ENCODE assay signal across 1 cellular context in the genomic region with DNA sequence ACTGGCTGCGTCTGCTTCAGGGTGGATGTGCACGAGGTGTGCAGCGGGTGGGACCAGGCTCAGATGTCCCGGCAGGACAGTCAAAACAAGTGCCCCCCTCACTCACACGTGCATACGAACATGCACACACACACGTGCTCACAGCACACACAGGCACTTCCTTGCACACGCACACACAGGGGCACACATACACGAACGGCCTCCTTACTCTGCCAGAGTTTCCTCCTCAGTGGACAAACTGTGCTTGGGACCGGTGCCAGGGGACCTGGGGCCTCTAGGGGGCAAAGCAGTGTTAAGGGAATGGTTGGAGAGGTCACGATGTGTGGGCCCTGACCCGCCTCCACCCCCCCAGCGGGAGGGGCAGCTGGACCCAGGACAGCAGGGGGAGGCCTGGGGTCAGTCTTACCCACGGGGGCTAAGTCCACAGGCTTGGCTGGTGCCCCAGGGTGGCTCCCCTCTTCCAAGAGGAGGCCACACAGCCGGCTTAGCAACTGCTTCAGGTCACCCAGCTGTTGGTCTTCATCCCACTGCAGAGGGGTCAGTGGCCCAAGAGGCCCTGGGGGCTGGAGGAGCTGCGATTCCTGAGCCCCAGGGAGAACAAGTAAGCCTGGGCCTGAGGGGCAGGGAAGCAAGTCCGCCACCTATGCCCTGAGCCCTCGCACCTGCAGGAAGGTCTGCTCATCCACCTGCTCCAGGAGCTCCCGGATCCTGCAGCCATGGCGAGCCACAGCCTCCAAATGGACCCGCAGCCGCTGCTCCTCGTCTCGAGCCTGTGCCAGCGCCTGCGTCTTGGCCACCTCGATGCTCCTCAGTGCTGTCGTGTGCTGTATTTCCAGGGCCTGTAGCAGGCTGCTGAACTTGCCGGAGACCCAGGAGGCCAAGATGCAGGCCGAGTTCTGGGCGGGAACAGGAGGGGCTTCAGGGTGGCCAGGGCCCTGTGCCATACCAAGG.
TF ChIP-seq lines count a peak whose summit lies in the region.

No MANE protein-coding gene starts in this region.

TF ChIP-seq in GM12878, 131 proteins besides CTCF, POLR2A, EP300 and RAD21:
- TF ChIP-seq MEF2A (IDR thresholded peaks at IDR 0.05; ENCODE audit: insufficient read depth, low read depth, low read length) (no peak), SMAD1 (IDR thresholded peaks at IDR 0.05; ENCODE audit: low read depth, partially characterized antibody) (no peak), SUPT20H (IDR thresholded peaks at IDR 0.05; ENCODE audit: borderline replicate concordance, control insufficient read depth, low read depth, low read length) (no peak), RCOR1 (conservative IDR thresholded peaks at IDR 0.05; ENCODE audit: low read depth, low read length) (no peak), CHD2 (IDR thresholded peaks at IDR 0.05; ENCODE audit: borderline replicate concordance, low read depth, low read length) (no peak), RBBP5 (conservative IDR thresholded peaks at IDR 0.05) (no peak), ATF7 (IDR thresholded peaks at IDR 0.05; ENCODE audit: low read depth) (no peak), CREB1 (IDR thresholded peaks at IDR 0.05; ENCODE audit: low read depth) (no peak), SREBF1 (IDR thresholded peaks at IDR 0.05; ENCODE audit: low read length) (no peak), GABPA (IDR thresholded peaks at IDR 0.05; ENCODE audit: low read depth) (no peak), YBX1 (IDR thresholded peaks at IDR 0.05) (no peak)
- TF ChIP-seq, protein P1, sequence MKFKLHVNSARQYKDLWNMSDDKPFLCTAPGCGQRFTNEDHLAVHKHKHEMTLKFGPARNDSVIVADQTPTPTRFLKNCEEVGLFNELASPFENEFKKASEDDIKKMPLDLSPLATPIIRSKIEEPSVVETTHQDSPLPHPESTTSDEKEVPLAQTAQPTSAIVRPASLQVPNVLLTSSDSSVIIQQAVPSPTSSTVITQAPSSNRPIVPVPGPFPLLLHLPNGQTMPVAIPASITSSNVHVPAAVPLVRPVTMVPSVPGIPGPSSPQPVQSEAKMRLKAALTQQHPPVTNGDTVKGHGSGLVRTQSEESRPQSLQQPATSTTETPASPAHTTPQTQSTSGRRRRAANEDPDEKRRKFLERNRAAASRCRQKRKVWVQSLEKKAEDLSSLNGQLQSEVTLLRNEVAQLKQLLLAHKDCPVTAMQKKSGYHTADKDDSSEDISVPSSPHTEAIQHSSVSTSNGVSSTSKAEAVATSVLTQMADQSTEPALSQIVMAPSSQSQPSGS (IDR thresholded peaks at IDR 0.05; ENCODE audit: low read length) = no peak
TF ChIP-seq in GM12878: peak in this region for 0.
